Comparison of ENCODE assay signal across 25 cellular contexts in genomic region chr9:87776481-87777373, GRCh38.
"Had no signal": no experiment of that assay in that cellular context is flagged by ENCODE, and none has a peak within 500 bp of the region (broad histone marks: within the 10 kb centered on the region; RNA-seq: fewer than 3 reads in every experiment).

No MANE protein-coding gene starts in this region.

- H3K9me3 ChIP-seq: esophagus squamous epithelium, heart right ventricle, lower lobe of right lung, ovary, psoas muscle, stomach, thyroid gland had no signal

- H3K36me3 ChIP-seq: esophagus squamous epithelium, heart right ventricle, lower lobe of right lung, ovary, stomach, thyroid gland had no signal

- H3K27ac ChIP-seq: coronary artery, esophagus squamous epithelium, heart right ventricle, lower lobe of right lung, ovary, psoas muscle, stomach, thyroid gland had no signal

- H3K4me1 ChIP-seq: esophagus squamous epithelium, heart right ventricle, lower lobe of right lung, psoas muscle, stomach, thyroid gland had no signal

- H3K4me3 ChIP-seq: coronary artery, esophagus squamous epithelium, heart right ventricle, lower lobe of right lung, ovary, psoas muscle, stomach, thyroid gland had no signal

- DNase-seq: dermis blood vessel endothelial cell; effector memory CD4-positive, alpha-beta T cell; esophagus squamous epithelium; foreskin melanocyte; glutamatergic neuron; heart right ventricle; hippocampal formation; left cardiac atrium; left ventricle myocardium superior; lower lobe of right lung; natural killer cell; occipital lobe; ovary; psoas muscle; right cardiac atrium; small intestine; stimulated activated CD4-positive, alpha-beta T cell treated with anti-CD3 and anti-CD28 coated beads, Interleukin-12 subunit alpha, Interleukin-12 subunit beta, amount 100 ng/mL, for 4 hours; stimulated activated CD4-positive, alpha-beta T cell treated with anti-CD3 and anti-CD28 coated beads, Interleukin-1b, Interleukin-23, amount 100 ng/mL, for 48 hours; stimulated activated CD4-positive, alpha-beta T cell treated with anti-CD3 and anti-CD28 coated beads, Interleukin-4, amount 100 ng/mL, for 1 hour; stimulated activated CD8-positive, alpha-beta memory T cell treated with anti-CD3 and anti-CD28 coated beads, Interleukin-4, amount 100 ng/mL, for 48 hours; stimulated activated naive CD4-positive, alpha-beta T cell treated with Interleukin-2 at 50 U/mL for 16 hours; stomach; thyroid gland; trophoblast cell had no signal

- ATAC-seq: heart right ventricle, left cardiac atrium, left ventricle myocardium superior, lower lobe of right lung, natural killer cell, psoas muscle, right cardiac atrium had no signal

- H3K27me3 ChIP-seq: ovary, thyroid gland had no signal
